17 cellular contexts compared by ENCODE assay signal in genomic region chr9:20863910-20864309, GRCh38.
"Had no signal": no experiment of that assay in that cellular context is flagged by ENCODE, and none has a peak within 500 bp of the region (broad histone marks: within the 10 kb centered on the region; RNA-seq: fewer than 3 reads in every experiment).

No MANE protein-coding gene starts in this region.

- H3K4me1 Mint-ChIP-seq: activated CD4-positive, alpha-beta memory T cell treated with anti-CD3 and anti-CD28 coated beads, Interleukin-2, amount 10 ng/mL, durations not matched to agents 7 days and 5 days had no signal

- H3K27ac ChIP-seq: foreskin keratinocyte, tibial nerve, vagina had no signal

- DNase-seq: activated B cell treated with CpG ODN at 0.5 μM for 24 hours; activated CD4-positive, alpha-beta memory T cell treated with anti-CD3 and anti-CD28 coated beads, Interleukin-2, amount 10 ng/mL, durations not matched to agents 7 days and 5 days; activated CD4-positive, alpha-beta T cell treated with anti-CD3 and anti-CD28 coated beads for 4 hours; activated CD8-positive, alpha-beta memory T cell treated with anti-CD3 and anti-CD28 coated beads, Interleukin-2, amount 10 ng/mL, durations not matched to agents 7 days and 5 days; effector memory CD4-positive, alpha-beta T cell; foreskin keratinocyte; hippocampal formation; left colon; midbrain; retina; stimulated activated CD4-positive, alpha-beta T cell treated with anti-CD3 and anti-CD28 coated beads, Interleukin-2, amount 100 ng/mL, for 24 hours had no signal

- H3K27ac Mint-ChIP-seq: activated B cell treated with CpG ODN at 0.5 μM for 24 hours; activated CD4-positive, alpha-beta memory T cell treated with anti-CD3 and anti-CD28 coated beads, Interleukin-2, amount 10 ng/mL, durations not matched to agents 7 days and 5 days; activated CD8-positive, alpha-beta memory T cell treated with anti-CD3 and anti-CD28 coated beads, Interleukin-2, amount 10 ng/mL, durations not matched to agents 7 days and 5 days; activated naive CD8-positive, alpha-beta T cell; stimulated activated naive CD8-positive, alpha-beta T cell treated with anti-CD3 and anti-CD28 coated beads, Interleukin-15, Interleukin-2, amounts not matched to agents 100 ng/mL and 50 ng/mL, for 24 hours had no signal

- H3K9me3 ChIP-seq: tibial nerve, vagina had no signal

- H3K4me3 Mint-ChIP-seq: activated B cell treated with CpG ODN at 0.5 μM for 24 hours; activated CD4-positive, alpha-beta memory T cell treated with anti-CD3 and anti-CD28 coated beads, Interleukin-2, amount 10 ng/mL, durations not matched to agents 7 days and 5 days; activated CD8-positive, alpha-beta memory T cell treated with anti-CD3 and anti-CD28 coated beads, Interleukin-2, amount 10 ng/mL, durations not matched to agents 7 days and 5 days; activated naive CD8-positive, alpha-beta T cell; neural crest cell; stimulated activated naive CD8-positive, alpha-beta T cell treated with anti-CD3 and anti-CD28 coated beads, Interleukin-15, Interleukin-2, amounts not matched to agents 100 ng/mL and 50 ng/mL, for 24 hours had no signal

- ATAC-seq: activated CD8-positive, alpha-beta memory T cell treated with anti-CD3 and anti-CD28 coated beads, Interleukin-2, amount 10 ng/mL, durations not matched to agents 7 days and 5 days; foreskin keratinocyte; left colon had no signal

- H3K9me3 Mint-ChIP-seq: activated B cell treated with CpG ODN at 0.5 μM for 24 hours; activated CD4-positive, alpha-beta memory T cell treated with anti-CD3 and anti-CD28 coated beads, Interleukin-2, amount 10 ng/mL, durations not matched to agents 7 days and 5 days had no signal

- H3K27me3 ChIP-seq: foreskin keratinocyte, tibial nerve, vagina had no signal

- H3K27me3 Mint-ChIP-seq: activated B cell treated with CpG ODN at 0.5 μM for 24 hours; activated CD4-positive, alpha-beta memory T cell treated with anti-CD3 and anti-CD28 coated beads, Interleukin-2, amount 10 ng/mL, durations not matched to agents 7 days and 5 days; activated CD8-positive, alpha-beta memory T cell treated with anti-CD3 and anti-CD28 coated beads, Interleukin-2, amount 10 ng/mL, durations not matched to agents 7 days and 5 days; activated naive CD8-positive, alpha-beta T cell; stimulated activated naive CD8-positive, alpha-beta T cell treated with anti-CD3 and anti-CD28 coated beads, Interleukin-15, Interleukin-2, amounts not matched to agents 100 ng/mL and 50 ng/mL, for 24 hours had no signal

- H3K36me3 ChIP-seq: tibial nerve, vagina had no signal

- H3K4me3 ChIP-seq: lung, tibial nerve, vagina had no signal

- H3K4me1 ChIP-seq: foreskin keratinocyte, tibial nerve, vagina had no signal
